Comparison of ENCODE assay signal across 8 cellular contexts in the genomic region with DNA sequence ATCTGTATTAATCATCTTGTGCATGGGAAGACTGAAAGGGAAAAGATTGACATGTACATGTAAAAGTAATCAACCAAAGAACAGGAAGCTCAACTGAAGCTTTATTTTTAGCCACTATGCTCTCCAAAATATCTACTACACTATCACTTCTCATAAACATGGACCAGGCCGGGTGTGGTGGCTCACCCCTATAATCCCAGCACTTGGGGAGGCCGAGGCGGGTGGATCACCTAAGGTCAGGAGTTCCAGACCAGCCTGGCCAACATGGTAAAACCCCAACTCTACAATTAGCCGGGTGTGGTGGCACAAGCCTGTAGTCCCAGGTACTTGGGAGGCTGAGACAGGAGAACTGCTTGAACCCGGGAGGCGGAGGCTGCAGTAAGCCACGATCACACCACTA. TPM values are rescaled to one million over a fixed set of nuclear protein-coding genes. Genes with fewer than 3 reads are reported as not detected.
DNase-seq lines count a peak whose midpoint lies in the region; ATAC-seq and TF ChIP-seq lines count a peak whose summit lies in the region.
"Not testable (repeated sequence)": the region's sequence is repeated elsewhere in the genome, so short reads cannot be mapped to it uniquely, and the experiment has no call there.

No MANE protein-coding gene starts in this region.

- not testable (repeated sequence) for DNase-seq in HFFc6; OCI-LY7 (ENCODE audit: low spot score); activated CD4-positive, alpha-beta T cell treated with anti-CD3 and anti-CD28 coated beads, Interleukin-2, amount 10 ng/mL, durations not matched to agents 24 days and 14 days; MCF 10A (ENCODE audit: unreplicated experiment); memory B cell (ENCODE audit: low spot score in 2 of 2); stimulated activated naive B cell treated with anti-CD40 and anti-IgM and Interleukin-4, amounts not matched to agents 10 μg/mL and 1 μg/mL and 100 μg/mL, for 72 hours

- peak overlapping the region; percentile 42 for H3K27ac Mint-ChIP-seq in HFFc6
- H3K27ac Mint-ChIP-seq in activated CD4-positive, alpha-beta T cell treated with anti-CD3 and anti-CD28 coated beads, Interleukin-2, amount 10 ng/mL, durations not matched to agents 24 days and 14 days, result peak overlapping the region; percentile 57
- peak overlapping the region; percentile 66 for H3K27ac Mint-ChIP-seq in activated T-helper 17 cell treated with anti-CD3 and anti-CD28 coated beads, Interleukin-2, amount 50 U/mL, for 72 hours
- peak overlapping the region; percentile 36 for H3K27ac Mint-ChIP-seq in MCF 10A (ENCODE audit: low read depth, unreplicated experiment)
- peak overlapping the region; percentile 56 for H3K27ac Mint-ChIP-seq in memory B cell
- peak overlapping the region; percentile 89 for H3K27ac Mint-ChIP-seq in stimulated activated naive B cell treated with anti-CD40 and anti-IgM and Interleukin-4, amounts not matched to agents 10 μg/mL and 1 μg/mL and 100 μg/mL, for 72 hours

- peak overlapping the region; percentile 98 for H3K9ac ChIP-seq in BLaER1

- H2AFZ ChIP-seq in OCI-LY7 (ENCODE audit: low read length), result not testable (repeated sequence)

- H3K9me2 ChIP-seq in OCI-LY7 (ENCODE audit: insufficient read depth, low read length), result not testable (repeated sequence)

- H3K4me2 ChIP-seq in BLaER1 (peak overlapping the region; percentile 90), OCI-LY7 (ENCODE audit: low read length) (peak overlapping the region; percentile 78)

- H3K27me3 Mint-ChIP-seq in HFFc6 (ENCODE audit: insufficient read depth), result peaks cover 27% of the 10 kb centered on the region
- H3K27me3 Mint-ChIP-seq in activated CD4-positive, alpha-beta T cell treated with anti-CD3 and anti-CD28 coated beads, Interleukin-2, amount 10 ng/mL, durations not matched to agents 24 days and 14 days; activated T-helper 17 cell treated with anti-CD3 and anti-CD28 coated beads, Interleukin-2, amount 50 U/mL, for 72 hours; MCF 10A (ENCODE audit: insufficient read depth, unreplicated experiment); memory B cell; stimulated activated naive B cell treated with anti-CD40 and anti-IgM and Interleukin-4, amounts not matched to agents 10 μg/mL and 1 μg/mL and 100 μg/mL, for 72 hours: not testable (repeated sequence)

- H4K20me1 ChIP-seq in BLaER1, result peaks cover 66% of the 10 kb centered on the region
- H4K20me1 ChIP-seq in OCI-LY7 (ENCODE audit: insufficient read depth, low read length), result peaks cover 41% of the 10 kb centered on the region

- POLR2A ChIA-PET in OCI-LY7 (lab: Charles Lee) (interaction anchor here (1.0 kb wide), 1 partner anchor 8 kb away, joined by 5 read pairs; no protein-coding TSS in a partner anchor), MCF 10A (lab: Yijun Ruan, JAX) (interaction anchor here (0.6 to 6.1 kb wide), 5 partner anchors 113 to 631 kb away, joined by 3 to 158 read pairs (median 3); partner anchors contain the start of genes MAP2K1, RAB11A and TIPIN)

- not testable (repeated sequence) for BruUV-seq in OCI-LY7 (replicated peaks; lab: Mats Ljungman, UMichigan); MCF 10A (replicated peaks; lab: Mats Ljungman, UMichigan)

- H3K4me3 ChIP-seq in BLaER1 (peak overlapping the region; percentile 39; the same call in 1 of the 2 replicates), OCI-LY7 (ENCODE audit: low read depth, low read length, poor library complexity, severe bottlenecking) (peak overlapping the region; percentile 100)

- peaks cover 68% of the 10 kb centered on the region for H3K36me3 Mint-ChIP-seq in HFFc6 (ENCODE audit: low read depth)
- H3K36me3 Mint-ChIP-seq in activated CD4-positive, alpha-beta T cell treated with anti-CD3 and anti-CD28 coated beads, Interleukin-2, amount 10 ng/mL, durations not matched to agents 24 days and 14 days (ENCODE audit: low read depth), result peaks cover 87% of the 10 kb centered on the region
- H3K36me3 Mint-ChIP-seq in activated T-helper 17 cell treated with anti-CD3 and anti-CD28 coated beads, Interleukin-2, amount 50 U/mL, for 72 hours (ENCODE audit: low read depth), result peaks cover 97% of the 10 kb centered on the region
- H3K36me3 Mint-ChIP-seq in MCF 10A (ENCODE audit: insufficient read depth, unreplicated experiment), result peaks cover 87% of the 10 kb centered on the region
- H3K36me3 Mint-ChIP-seq in memory B cell, result peaks cover 16% of the 10 kb centered on the region
- peaks cover 43 to 70% of the 10 kb centered on the region in 2 donors for H3K36me3 Mint-ChIP-seq in stimulated activated naive B cell treated with anti-CD40 and anti-IgM and Interleukin-4, amounts not matched to agents 10 μg/mL and 1 μg/mL and 100 μg/mL, for 72 hours

- peak overlapping the region; percentile 17 for H3K4me3 Mint-ChIP-seq in HFFc6
- peak overlapping the region; percentile 18 for H3K4me3 Mint-ChIP-seq in activated CD4-positive, alpha-beta T cell treated with anti-CD3 and anti-CD28 coated beads, Interleukin-2, amount 10 ng/mL, durations not matched to agents 24 days and 14 days
- H3K4me3 Mint-ChIP-seq in activated T-helper 17 cell treated with anti-CD3 and anti-CD28 coated beads, Interleukin-2, amount 50 U/mL, for 72 hours, result peak overlapping the region; percentile 88
- not testable (repeated sequence) for H3K4me3 Mint-ChIP-seq in MCF 10A (ENCODE audit: unreplicated experiment); memory B cell
- H3K4me3 Mint-ChIP-seq in stimulated activated naive B cell treated with anti-CD40 and anti-IgM and Interleukin-4, amounts not matched to agents 10 μg/mL and 1 μg/mL and 100 μg/mL, for 72 hours, result peak overlapping the region in 1 of 2 donors; percentile 60

- H3K79me2 ChIP-seq in OCI-LY7 (ENCODE audit: insufficient read depth, low read depth, low read length), result peaks cover 69% of the 10 kb centered on the region

- CTCF ChIA-PET in OCI-LY7 (lab: Charles Lee; ENCODE audit: unreplicated experiment), result not testable (repeated sequence)
- CTCF ChIA-PET in MCF 10A (lab: Yijun Ruan, JAX), result interaction anchor here (0.7 kb wide), 1 partner anchor 631 kb away, joined by 3 read pairs; the partner anchor contains the start of gene RAB11A

- H3K4me1 ChIP-seq in BLaER1, result peaks cover 65% of the 10 kb centered on the region
- peaks cover 59% of the 10 kb centered on the region for H3K4me1 ChIP-seq in OCI-LY7 (ENCODE audit: insufficient read depth, low read length, poor library complexity, severe bottlenecking)

- H3K4me1 Mint-ChIP-seq in HFFc6 (ENCODE audit: low read depth), result peaks cover 57% of the 10 kb centered on the region
- peaks cover 44% of the 10 kb centered on the region for H3K4me1 Mint-ChIP-seq in activated CD4-positive, alpha-beta T cell treated with anti-CD3 and anti-CD28 coated beads, Interleukin-2, amount 10 ng/mL, durations not matched to agents 24 days and 14 days
- H3K4me1 Mint-ChIP-seq in activated T-helper 17 cell treated with anti-CD3 and anti-CD28 coated beads, Interleukin-2, amount 50 U/mL, for 72 hours, result peaks cover 20% of the 10 kb centered on the region
- peaks cover 11% of the 10 kb centered on the region for H3K4me1 Mint-ChIP-seq in MCF 10A (ENCODE audit: insufficient read depth, unreplicated experiment)
- H3K4me1 Mint-ChIP-seq in memory B cell, result peaks cover 21% of the 10 kb centered on the region
- peaks cover 26 to 63% of the 10 kb centered on the region in 2 donors for H3K4me1 Mint-ChIP-seq in stimulated activated naive B cell treated with anti-CD40 and anti-IgM and Interleukin-4, amounts not matched to agents 10 μg/mL and 1 μg/mL and 100 μg/mL, for 72 hours

- not testable (repeated sequence) for H3K9me3 ChIP-seq in BLaER1; OCI-LY7 (ENCODE audit: low read length)

- H3K36me3 ChIP-seq in BLaER1 (peaks cover 66% of the 10 kb centered on the region), OCI-LY7 (ENCODE audit: insufficient read depth, low read length) (peaks cover 91% of the 10 kb centered on the region)

- not testable (repeated sequence) for H3K9me3 Mint-ChIP-seq in HFFc6; activated CD4-positive, alpha-beta T cell treated with anti-CD3 and anti-CD28 coated beads, Interleukin-2, amount 10 ng/mL, durations not matched to agents 24 days and 14 days; activated T-helper 17 cell treated with anti-CD3 and anti-CD28 coated beads, Interleukin-2, amount 50 U/mL, for 72 hours; MCF 10A (ENCODE audit: unreplicated experiment); memory B cell; stimulated activated naive B cell treated with anti-CD40 and anti-IgM and Interleukin-4, amounts not matched to agents 10 μg/mL and 1 μg/mL and 100 μg/mL, for 72 hours

- TF ChIP-seq CTCF in HFFc6 (IDR thresholded peaks at IDR 0.05); OCI-LY7 (conservative IDR thresholded peaks at IDR 0.05; ENCODE audit: low read length); MCF 10A (IDR thresholded peaks at IDR 0.05; ENCODE audit: unreplicated experiment): not testable (repeated sequence)

- not testable (repeated sequence) for H3K27me3 ChIP-seq in BLaER1

- intact Hi-C loops in OCI-LY7 (cut with micrococcal nuclease; ENCODE audit: unreplicated experiment), result loop anchor here (10.0 kb wide), 3 partner anchors 204 to 1024 kb away; partner anchors contain the start of genes C15orf61 and SMAD6
- intact Hi-C loops in activated CD4-positive, alpha-beta T cell treated with anti-CD3 and anti-CD28 coated beads, Interleukin-2, amount 10 ng/mL, durations not matched to agents 24 days and 14 days (cut with micrococcal nuclease), result loop anchor here (10.0 kb wide), 1 partner anchor 1774 kb away; the partner anchor contains the start of gene FEM1B
- intact Hi-C loops in MCF 10A (cut with micrococcal nuclease), result not testable (repeated sequence)

- H3K27ac ChIP-seq in BLaER1 (peak overlapping the region; percentile 66), OCI-LY7 (ENCODE audit: low read depth, low read length, poor library complexity, severe bottlenecking) (peak overlapping the region; percentile 85)

- not testable (repeated sequence) for ATAC-seq in activated T-helper 17 cell treated with anti-CD3 and anti-CD28 coated beads, Interleukin-2, amount 50 U/mL, for 72 hours (replicated peaks); memory B cell (ENCODE audit: low read depth); stimulated activated naive B cell treated with anti-CD40 and anti-IgM and Interleukin-4, amounts not matched to agents 10 μg/mL and 1 μg/mL and 100 μg/mL, for 72 hours (replicated peaks)

RNA-seq across cellular contexts. Expression of gene SNAPC5, which starts 2.8 kb away (rescaled TPM):
- total RNA-seq in HFFc6 (2021; fragmentation: NEBNext Ultra II Directional; extraction: Animal tissue kit (Norgen Biotek cat#: 25700)), result 10 to 100 TPM; 17.6 to 27.5 (median 22.5) TPM
- total RNA-seq in OCI-LY7 (2014; rRNA removed; shearing (Covaris generic)), result 30.7 and 32.6 TPM in 2 replicates
- total RNA-seq in OCI-LY7 (2022), result 25.7 and 26.5 TPM in 2 replicates
- total RNA-seq in activated CD4-positive, alpha-beta T cell treated with anti-CD3 and anti-CD28 coated beads, Interleukin-2, amount 10 ng/mL, durations not matched to agents 24 days and 14 days, result 33.5 and 33.9 TPM in 2 replicates
- 10 to 100 TPM; 13.2 to 22.7 TPM for total RNA-seq in activated T-helper 17 cell treated with anti-CD3 and anti-CD28 coated beads, Interleukin-2, amount 50 U/mL, for 72 hours
- 22.9 and 24.6 TPM in 2 replicates for total RNA-seq in MCF 10A (2022)

RNA-seq across cellular contexts. Expression of gene RPL4, which starts 4.3 kb away (rescaled TPM):
- total RNA-seq in HFFc6 (2021; fragmentation: NEBNext Ultra II Directional; extraction: Animal tissue kit (Norgen Biotek cat#: 25700)), result 1,000 to 10,000 TPM; 2,685 to 3,032 (median 2,841) TPM
- 5,185 and 5,381 TPM in 2 replicates for total RNA-seq in OCI-LY7 (2014; rRNA removed; shearing (Covaris generic))
- 4,316 and 4,489 TPM in 2 replicates for total RNA-seq in OCI-LY7 (2022)
- total RNA-seq in activated CD4-positive, alpha-beta T cell treated with anti-CD3 and anti-CD28 coated beads, Interleukin-2, amount 10 ng/mL, durations not matched to agents 24 days and 14 days, result 3,393 and 3,435 TPM in 2 replicates
- total RNA-seq in activated T-helper 17 cell treated with anti-CD3 and anti-CD28 coated beads, Interleukin-2, amount 50 U/mL, for 72 hours, result 1,000 to 10,000 TPM; 3,367 to 4,238 TPM
- total RNA-seq in MCF 10A (2022), result 5,336 and 5,631 TPM in 2 replicates

RNA-seq across cellular contexts. Expression of gene ZWILCH, which starts 4.8 kb away (rescaled TPM):
- 10 to 100 TPM; 18.5 to 30.0 (median 25.9) TPM for total RNA-seq in HFFc6 (2021; fragmentation: NEBNext Ultra II Directional; extraction: Animal tissue kit (Norgen Biotek cat#: 25700))
- 36.9 and 37.4 TPM in 2 replicates for total RNA-seq in OCI-LY7 (2014; rRNA removed; shearing (Covaris generic))
- total RNA-seq in OCI-LY7 (2022), result 49.0 and 50.2 TPM in 2 replicates
- 37.1 and 41.1 TPM in 2 replicates for total RNA-seq in activated CD4-positive, alpha-beta T cell treated with anti-CD3 and anti-CD28 coated beads, Interleukin-2, amount 10 ng/mL, durations not matched to agents 24 days and 14 days
- 10 to 100 TPM; 19.2 to 34.0 TPM for total RNA-seq in activated T-helper 17 cell treated with anti-CD3 and anti-CD28 coated beads, Interleukin-2, amount 50 U/mL, for 72 hours
- total RNA-seq in MCF 10A (2022), result 20.8 and 27.4 TPM in 2 replicates

Comparison
In these comparisons a context has a peak if more than half of its experiments do, and no peak if none do; other contexts are left out.
1. H3K27ac Mint-ChIP-seq: peak in every context shown above with its lines; median percentile 89 in stimulated activated naive B cell treated with anti-CD40 and anti-IgM and Interleukin-4, amounts not matched to agents 10 μg/mL and 1 μg/mL and 100 μg/mL, for 72 hours; 66 in activated T-helper 17 cell treated with anti-CD3 and anti-CD28 coated beads, Interleukin-2, amount 50 U/mL, for 72 hours; 57 in activated CD4-positive, alpha-beta T cell treated with anti-CD3 and anti-CD28 coated beads, Interleukin-2, amount 10 ng/mL, durations not matched to agents 24 days and 14 days; 56 in memory B cell; 42 in HFFc6; 36 in MCF 10A.